1 cellular context compared by ENCODE assay signal in the genomic region with DNA sequence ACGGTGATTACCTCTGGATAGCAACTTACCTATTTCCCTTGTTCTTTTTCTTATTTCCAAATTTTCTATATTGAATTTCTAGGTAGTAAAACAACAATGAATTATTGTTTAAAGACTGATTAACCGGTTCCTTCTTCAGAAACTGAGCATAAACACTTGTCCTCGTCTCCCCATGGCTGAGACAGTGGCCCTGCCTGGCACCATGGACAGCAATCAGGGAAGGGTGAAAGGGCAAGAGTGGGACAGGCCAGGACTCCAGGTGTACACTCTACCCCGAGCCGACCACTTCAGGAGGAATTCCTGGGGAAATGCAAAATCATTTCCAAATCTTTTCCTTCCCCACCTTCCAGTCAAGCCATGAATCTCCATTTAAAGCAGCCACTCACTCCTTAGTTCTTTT.
A peak's percentile ranks its signal among the peaks of the same experiment; 100 is the strongest.
TF ChIP-seq lines count a peak whose summit lies in the region.

No MANE protein-coding gene starts in this region.

TF ChIP-seq in HepG2, 621 proteins besides CTCF, POLR2A, EP300 and RAD21:
- TF ChIP-seq JARID2 (CRISPR knock-in tag; IDR thresholded peaks at IDR 0.05; ENCODE audit: insufficient replicate concordance) (no peak), MIER2 (CRISPR knock-in tag; IDR thresholded peaks at IDR 0.05) (0 out of 2 replicates have a peak, but pooled peaks have one; percentile 61), ZNF660 (CRISPR knock-in tag; IDR thresholded peaks at IDR 0.05; ENCODE audit: borderline replicate concordance, low read depth) (no peak)
- TF ChIP-seq, protein P1, sequence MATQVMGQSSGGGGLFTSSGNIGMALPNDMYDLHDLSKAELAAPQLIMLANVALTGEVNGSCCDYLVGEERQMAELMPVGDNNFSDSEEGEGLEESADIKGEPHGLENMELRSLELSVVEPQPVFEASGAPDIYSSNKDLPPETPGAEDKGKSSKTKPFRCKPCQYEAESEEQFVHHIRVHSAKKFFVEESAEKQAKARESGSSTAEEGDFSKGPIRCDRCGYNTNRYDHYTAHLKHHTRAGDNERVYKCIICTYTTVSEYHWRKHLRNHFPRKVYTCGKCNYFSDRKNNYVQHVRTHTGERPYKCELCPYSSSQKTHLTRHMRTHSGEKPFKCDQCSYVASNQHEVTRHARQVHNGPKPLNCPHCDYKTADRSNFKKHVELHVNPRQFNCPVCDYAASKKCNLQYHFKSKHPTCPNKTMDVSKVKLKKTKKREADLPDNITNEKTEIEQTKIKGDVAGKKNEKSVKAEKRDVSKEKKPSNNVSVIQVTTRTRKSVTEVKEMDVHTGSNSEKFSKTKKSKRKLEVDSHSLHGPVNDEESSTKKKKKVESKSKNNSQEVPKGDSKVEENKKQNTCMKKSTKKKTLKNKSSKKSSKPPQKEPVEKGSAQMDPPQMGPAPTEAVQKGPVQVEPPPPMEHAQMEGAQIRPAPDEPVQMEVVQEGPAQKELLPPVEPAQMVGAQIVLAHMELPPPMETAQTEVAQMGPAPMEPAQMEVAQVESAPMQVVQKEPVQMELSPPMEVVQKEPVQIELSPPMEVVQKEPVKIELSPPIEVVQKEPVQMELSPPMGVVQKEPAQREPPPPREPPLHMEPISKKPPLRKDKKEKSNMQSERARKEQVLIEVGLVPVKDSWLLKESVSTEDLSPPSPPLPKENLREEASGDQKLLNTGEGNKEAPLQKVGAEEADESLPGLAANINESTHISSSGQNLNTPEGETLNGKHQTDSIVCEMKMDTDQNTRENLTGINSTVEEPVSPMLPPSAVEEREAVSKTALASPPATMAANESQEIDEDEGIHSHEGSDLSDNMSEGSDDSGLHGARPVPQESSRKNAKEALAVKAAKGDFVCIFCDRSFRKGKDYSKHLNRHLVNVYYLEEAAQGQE (IDR thresholded peaks at IDR 0.05; ENCODE audit: borderline replicate concordance in 1 of 2, low read depth in 1 of 2, low read length in 2 of 2): peak; percentile 43 to 87
TF ChIP-seq in HepG2: peak in this region for 2.
